ENCODE assay signal across 11 cellular contexts in the genomic region with DNA sequence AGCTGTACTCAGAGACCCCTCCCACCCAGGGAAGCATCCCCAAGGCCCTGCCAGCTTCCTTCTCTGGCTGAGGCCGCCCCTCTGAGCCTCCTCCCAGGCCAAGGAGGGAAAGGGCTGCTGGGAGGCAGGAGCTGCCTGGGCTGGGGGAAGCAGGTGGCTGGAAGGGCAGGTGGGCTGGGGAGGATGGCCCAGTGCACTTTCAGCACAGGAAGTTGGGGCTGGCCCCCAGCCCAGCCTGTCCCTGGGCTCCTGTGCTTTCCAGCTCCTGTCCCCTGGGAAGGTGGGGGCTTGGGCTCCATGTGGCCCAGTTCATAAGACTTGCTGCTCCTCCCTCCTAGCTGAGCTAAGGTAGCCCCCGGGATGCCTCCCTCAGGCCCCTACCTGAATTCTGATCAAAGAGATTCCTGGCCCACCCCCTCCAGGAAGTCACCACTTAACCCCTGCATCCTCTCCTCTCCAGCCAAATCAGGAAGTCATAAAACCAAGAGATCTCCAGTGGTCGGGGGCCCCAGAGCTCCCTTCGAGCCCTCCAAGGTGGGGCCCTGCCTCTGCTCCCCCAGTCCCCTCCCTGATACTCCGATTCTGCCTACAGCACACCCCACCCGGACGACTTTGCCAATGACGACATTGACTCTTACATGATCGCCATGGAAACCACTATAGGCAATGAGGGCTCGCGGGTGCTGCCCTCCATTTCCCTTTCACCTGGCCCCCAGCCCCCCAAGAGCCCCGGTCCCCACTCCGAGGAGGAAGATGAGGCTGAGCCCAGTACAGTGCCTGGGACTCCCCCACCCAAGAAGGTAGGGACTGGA. TPM values are rescaled to one million over a fixed set of nuclear protein-coding genes. Genes with fewer than 3 reads are reported as not detected.
A peak's percentile ranks its signal among the peaks of the same experiment; 100 is the strongest.
DNase-seq lines count a peak whose midpoint lies in the region; ATAC-seq and TF ChIP-seq lines count a peak whose summit lies in the region.
"Had no signal": no experiment of that assay in that cellular context is flagged by ENCODE, and none has a peak within 500 bp of the region (broad histone marks: within the 10 kb centered on the region; RNA-seq: fewer than 3 reads in every experiment).

No MANE protein-coding gene starts in this region.

- H3K27ac ChIP-seq in DOHH2 (ENCODE audit: low read depth, low read length) = peak overlapping the region; percentile 32; the same call in 1 of the 2 replicates
- peak overlapping the region; percentile 50 for H3K27ac ChIP-seq in OCI-LY1 (ENCODE audit: low read depth, low read length, poor library complexity, severe bottlenecking)
- H3K27ac ChIP-seq: ovary had no signal

- H3F3A ChIP-seq in DOHH2 (ENCODE audit: control insufficient read depth, insufficient read depth) (peaks cover 8% of the 10 kb centered on the region; the same call in 1 of the 2 replicates), OCI-LY1 (ENCODE audit: insufficient read depth, low read length) (no peaks in the 10 kb centered on the region; the same call in 1 of the 2 replicates)

- ATAC-seq in HG02798 (IDR thresholded peaks at IDR 0.05; ENCODE audit: poor library complexity, unreplicated experiment) = no peak

- H3K27me3 Mint-ChIP-seq in glutamatergic neuron (ENCODE audit: unreplicated experiment) = peaks cover 12% of the 10 kb centered on the region

- H3K4me2 ChIP-seq in DOHH2 (ENCODE audit: low read length) (peak overlapping the region; percentile 44; the same call in 1 of the 2 replicates), OCI-LY1 (ENCODE audit: low read length) (no peak overlapping the region)

- H3K9me3 ChIP-seq in DOHH2 (ENCODE audit: control insufficient read depth, insufficient read depth, low read length) = no peaks in the 10 kb centered on the region
- no peaks in the 10 kb centered on the region for H3K9me3 ChIP-seq in OCI-LY1 (ENCODE audit: low read length)
- H3K9me3 ChIP-seq: ascending aorta, esophagus muscularis mucosa, ovary had no signal

- H2AFZ ChIP-seq in OCI-LY1 (ENCODE audit: low read length) = no peak overlapping the region

- H3K4me3 ChIP-seq in DOHH2 (ENCODE audit: low read length) (no peak overlapping the region; the same call in 1 of the 2 replicates), OCI-LY1 (ENCODE audit: low read depth, low read length, poor library complexity, severe bottlenecking) (no peak overlapping the region)
- H3K4me3 ChIP-seq: ascending aorta, esophagus muscularis mucosa, ovary had no signal

- H3K9me2 ChIP-seq in DOHH2 (replicated peaks; ENCODE audit: control insufficient read depth, low read length) (no peaks in the 10 kb centered on the region), OCI-LY1 (ENCODE audit: low read depth, low read length) (no peaks in the 10 kb centered on the region)

- no peaks in the 10 kb centered on the region for H3K27me3 ChIP-seq in DOHH2 (ENCODE audit: control insufficient read depth, low read length)
- no peaks in the 10 kb centered on the region for H3K27me3 ChIP-seq in OCI-LY1 (ENCODE audit: insufficient read depth, low read length)
- H3K27me3 ChIP-seq: ascending aorta, esophagus muscularis mucosa, ovary had no signal

- DNase-seq in glutamatergic neuron (no peak), occipital lobe (lab: John Stamatoyannopoulos, UW) (no peak), activated gamma-delta T cell (lab: John Stamatoyannopoulos, UW) (no peak)
- DNase-seq: NCI-H1417; ovary; stimulated activated CD4-positive, alpha-beta T cell treated with anti-CD3 and anti-CD28 coated beads, Interleukin-2, amount 100 ng/mL, for 48 hours had no signal

- H4K20me1 ChIP-seq in DOHH2 (ENCODE audit: control insufficient read depth, insufficient read depth, low read depth, low read length) (peaks cover 7% of the 10 kb centered on the region; the same call in 1 of the 2 replicates), OCI-LY1 (ENCODE audit: insufficient read depth, low read length) (no peaks in the 10 kb centered on the region)

- no peak overlapping the region for H3K4me3 Mint-ChIP-seq in glutamatergic neuron (ENCODE audit: unreplicated experiment)

- peaks cover 83% of the 10 kb centered on the region for H3K79me2 ChIP-seq in DOHH2 (ENCODE audit: control insufficient read depth, low read length)
- peaks cover 9% of the 10 kb centered on the region; the same call in 1 of the 2 replicates for H3K79me2 ChIP-seq in OCI-LY1 (ENCODE audit: insufficient read depth, low read length)

- H3K36me3 ChIP-seq in DOHH2 (ENCODE audit: control insufficient read depth, low read length) (peaks cover 85% of the 10 kb centered on the region), OCI-LY1 (ENCODE audit: insufficient read depth, low read length) (peaks cover 59% of the 10 kb centered on the region)
- H3K36me3 ChIP-seq: ovary had no signal

- H3K4me1 ChIP-seq in DOHH2 (ENCODE audit: control insufficient read depth, low read length) (peaks cover 48% of the 10 kb centered on the region), OCI-LY1 (ENCODE audit: insufficient read depth, low read length, severe bottlenecking) (peaks cover 55% of the 10 kb centered on the region)

- H3K4me1 Mint-ChIP-seq in glutamatergic neuron (ENCODE audit: low read depth, unreplicated experiment) = peaks cover 5% of the 10 kb centered on the region

- no peaks in the 10 kb centered on the region for H3K36me3 Mint-ChIP-seq in glutamatergic neuron (ENCODE audit: unreplicated experiment)

- peak overlapping the region; percentile 59 for H3K27ac Mint-ChIP-seq in glutamatergic neuron (ENCODE audit: unreplicated experiment)

- H3K9ac ChIP-seq in OCI-LY1 (ENCODE audit: low read length) = no peak overlapping the region

- no peak for TF ChIP-seq CTCF in DOHH2 (IDR thresholded peaks at IDR 0.05; ENCODE audit: low read depth, low read length, poor library complexity, severe bottlenecking)
- TF ChIP-seq CTCF in OCI-LY1 (IDR thresholded peaks at IDR 0.05; ENCODE audit: low read length) = no peak
- no peak for TF ChIP-seq CTCF in glutamatergic neuron (IDR thresholded peaks at IDR 0.05; ENCODE audit: partially characterized antibody, unreplicated experiment)

- H3K9me3 Mint-ChIP-seq in glutamatergic neuron (ENCODE audit: unreplicated experiment) = peaks cover 1% of the 10 kb centered on the region

RNA-seq across cellular contexts. Expression of a gene that starts 4.9 kb away (rescaled TPM):
- total RNA-seq in glutamatergic neuron (ENCODE audit: unreplicated experiment) = 163 TPM
- 53.5 TPM for total RNA-seq in occipital lobe

RNA-seq across cellular contexts. Expression of a gene that starts 5.0 kb away (rescaled TPM):
- 12.1 TPM for total RNA-seq in glutamatergic neuron (ENCODE audit: unreplicated experiment)
- total RNA-seq in occipital lobe = 14.0 TPM

RNA-seq across cellular contexts. Expression of a gene that starts 7.1 kb away (rescaled TPM):
- total RNA-seq in glutamatergic neuron (ENCODE audit: unreplicated experiment) (not detected), occipital lobe (0.16 TPM)

RNA-seq across cellular contexts. Expression of a gene that starts 18.7 kb away (rescaled TPM):
- total RNA-seq in glutamatergic neuron (ENCODE audit: unreplicated experiment) (0.07 TPM), occipital lobe (0.16 TPM)

RNA-seq across cellular contexts. Expression of a gene that starts 23.4 kb away (rescaled TPM):
- total RNA-seq in glutamatergic neuron (ENCODE audit: unreplicated experiment) (not detected), occipital lobe (not detected)
